ENCODE assay signal across 13 cellular contexts in the genomic region with DNA sequence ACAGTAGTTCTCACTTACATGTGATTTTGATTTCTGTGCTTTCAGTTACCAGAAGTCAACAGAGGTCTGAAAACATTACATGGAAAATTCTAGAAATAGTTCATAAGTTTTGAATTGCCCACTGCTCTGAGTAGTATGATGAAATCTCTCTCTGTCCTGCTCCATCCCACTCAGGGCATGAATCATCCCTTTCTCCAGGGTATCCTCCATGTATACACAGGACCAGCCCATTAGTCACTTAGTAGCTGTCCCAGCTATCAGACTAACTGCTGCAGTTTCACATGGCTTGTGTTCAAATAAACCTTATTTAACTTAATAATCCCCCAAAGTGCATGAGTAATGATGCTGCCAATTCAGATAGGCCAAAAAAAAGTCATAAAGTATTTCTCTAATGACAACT. TPM values are rescaled to one million over a fixed set of nuclear protein-coding genes. Genes with fewer than 3 reads are reported as not detected.
DNase-seq lines count a peak whose midpoint lies in the region; ATAC-seq and TF ChIP-seq lines count a peak whose summit lies in the region.
"Had no signal": no experiment of that assay in that cellular context is flagged by ENCODE, and none has a peak within 500 bp of the region (broad histone marks: within the 10 kb centered on the region; RNA-seq: fewer than 3 reads in every experiment).

No MANE protein-coding gene starts in this region.

- peak; percentile 45 for DNase-seq in AG08395 (ENCODE audit: low spot score)
- peak; percentile 68 for DNase-seq in HS-5 (ENCODE audit: low read depth)
- DNase-seq in cardiac fibroblast (ENCODE audit: low read depth in 2 of 2) = peak; percentile 80 to 93
- peak; percentile 64 for DNase-seq in kidney tubule cell (ENCODE audit: low spot score)
- no peak for DNase-seq in cerebellum (ENCODE audit: low spot score)
- DNase-seq in WTC11 (ENCODE audit: low spot score) = no peak
- DNase-seq: activated CD4-positive, CD25-positive, alpha-beta regulatory T cell treated with anti-CD3 and anti-CD28 coated beads, Interleukin-2, amount 50 U/mL, for 72 hours; CD4-positive, alpha-beta memory T cell; NCI-H2107 had no signal

- H3K4me3 Mint-ChIP-seq in WTC11 = no peak overlapping the region
- H3K4me3 Mint-ChIP-seq: CD4-positive, alpha-beta memory T cell; IgD-negative memory B cell had no signal

- no peak overlapping the region for H3K27ac Mint-ChIP-seq in WTC11
- H3K27ac Mint-ChIP-seq: CD4-positive, alpha-beta memory T cell; IgD-negative memory B cell had no signal

- H3K4me3 ChIP-seq in cardiac fibroblast (replicated peaks in 1 of 2; ENCODE audit: low read depth in 2 of 2, low read length in 2 of 2) = no peak overlapping the region
- H3K4me3 ChIP-seq: tibial artery had no signal

- TF ChIP-seq CTCF in cardiac fibroblast (IDR thresholded peaks at IDR 0.05; ENCODE audit: low read depth, low read length) (no peak), WTC11 (IDR thresholded peaks at IDR 0.05) (no peak)

- POLR2A ChIA-PET in WTC11 (lab: Charles Lee) = no interaction called here

- ATAC-seq in GM21529 (IDR thresholded peaks at IDR 0.05; ENCODE audit: unreplicated experiment) = no peak
- no peak for ATAC-seq in GM19023 (IDR thresholded peaks at IDR 0.05; ENCODE audit: unreplicated experiment)
- ATAC-seq in WTC11 = no peak

- no peaks in the 10 kb centered on the region for H3K9me3 Mint-ChIP-seq in WTC11
- H3K9me3 Mint-ChIP-seq: IgD-negative memory B cell had no signal

- H3K27me3 Mint-ChIP-seq in WTC11 (ENCODE audit: low read depth) = no peaks in the 10 kb centered on the region
- H3K27me3 Mint-ChIP-seq: CD4-positive, alpha-beta memory T cell; IgD-negative memory B cell had no signal

- H3K36me3 Mint-ChIP-seq in WTC11 = no peaks in the 10 kb centered on the region
- H3K36me3 Mint-ChIP-seq: CD4-positive, alpha-beta memory T cell; IgD-negative memory B cell had no signal

- CTCF ChIA-PET in WTC11 (lab: Charles Lee) = no interaction called here

- no peaks in the 10 kb centered on the region for H3K4me1 Mint-ChIP-seq in WTC11
- H3K4me1 Mint-ChIP-seq: CD4-positive, alpha-beta memory T cell had no signal

TF ChIP-seq in WTC11, 78 proteins besides CTCF, POLR2A, EP300 and RAD21:
- no peak for TF ChIP-seq GRHL2 (CRISPR knock-in tag; IDR thresholded peaks at IDR 0.05; ENCODE audit: insufficient replicate concordance, severe bottlenecking)
- TF ChIP-seq ZNF219 (CRISPR knock-in tag; IDR thresholded peaks at IDR 0.05; ENCODE audit: borderline replicate concordance) = no peak
- TF ChIP-seq, protein P1, sequence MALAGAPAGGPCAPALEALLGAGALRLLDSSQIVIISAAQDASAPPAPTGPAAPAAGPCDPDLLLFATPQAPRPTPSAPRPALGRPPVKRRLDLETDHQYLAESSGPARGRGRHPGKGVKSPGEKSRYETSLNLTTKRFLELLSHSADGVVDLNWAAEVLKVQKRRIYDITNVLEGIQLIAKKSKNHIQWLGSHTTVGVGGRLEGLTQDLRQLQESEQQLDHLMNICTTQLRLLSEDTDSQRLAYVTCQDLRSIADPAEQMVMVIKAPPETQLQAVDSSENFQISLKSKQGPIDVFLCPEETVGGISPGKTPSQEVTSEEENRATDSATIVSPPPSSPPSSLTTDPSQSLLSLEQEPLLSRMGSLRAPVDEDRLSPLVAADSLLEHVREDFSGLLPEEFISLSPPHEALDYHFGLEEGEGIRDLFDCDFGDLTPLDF (CRISPR knock-in tag; IDR thresholded peaks at IDR 0.05) = no peak
- TF ChIP-seq KAT7 (CRISPR knock-in tag; IDR thresholded peaks at IDR 0.05; ENCODE audit: borderline replicate concordance) = no peak
- TF ChIP-seq, protein P2, sequence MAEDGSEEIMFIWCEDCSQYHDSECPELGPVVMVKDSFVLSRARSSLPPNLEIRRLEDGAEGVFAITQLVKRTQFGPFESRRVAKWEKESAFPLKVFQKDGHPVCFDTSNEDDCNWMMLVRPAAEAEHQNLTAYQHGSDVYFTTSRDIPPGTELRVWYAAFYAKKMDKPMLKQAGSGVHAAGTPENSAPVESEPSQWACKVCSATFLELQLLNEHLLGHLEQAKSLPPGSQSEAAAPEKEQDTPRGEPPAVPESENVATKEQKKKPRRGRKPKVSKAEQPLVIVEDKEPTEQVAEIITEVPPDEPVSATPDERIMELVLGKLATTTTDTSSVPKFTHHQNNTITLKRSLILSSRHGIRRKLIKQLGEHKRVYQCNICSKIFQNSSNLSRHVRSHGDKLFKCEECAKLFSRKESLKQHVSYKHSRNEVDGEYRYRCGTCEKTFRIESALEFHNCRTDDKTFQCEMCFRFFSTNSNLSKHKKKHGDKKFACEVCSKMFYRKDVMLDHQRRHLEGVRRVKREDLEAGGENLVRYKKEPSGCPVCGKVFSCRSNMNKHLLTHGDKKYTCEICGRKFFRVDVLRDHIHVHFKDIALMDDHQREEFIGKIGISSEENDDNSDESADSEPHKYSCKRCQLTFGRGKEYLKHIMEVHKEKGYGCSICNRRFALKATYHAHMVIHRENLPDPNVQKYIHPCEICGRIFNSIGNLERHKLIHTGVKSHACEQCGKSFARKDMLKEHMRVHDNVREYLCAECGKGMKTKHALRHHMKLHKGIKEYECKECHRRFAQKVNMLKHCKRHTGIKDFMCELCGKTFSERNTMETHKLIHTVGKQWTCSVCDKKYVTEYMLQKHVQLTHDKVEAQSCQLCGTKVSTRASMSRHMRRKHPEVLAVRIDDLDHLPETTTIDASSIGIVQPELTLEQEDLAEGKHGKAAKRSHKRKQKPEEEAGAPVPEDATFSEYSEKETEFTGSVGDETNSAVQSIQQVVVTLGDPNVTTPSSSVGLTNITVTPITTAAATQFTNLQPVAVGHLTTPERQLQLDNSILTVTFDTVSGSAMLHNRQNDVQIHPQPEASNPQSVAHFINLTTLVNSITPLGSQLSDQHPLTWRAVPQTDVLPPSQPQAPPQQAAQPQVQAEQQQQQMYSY (CRISPR knock-in tag; IDR thresholded peaks at IDR 0.05) = no peak
- no peak for TF ChIP-seq NFATC4 (CRISPR knock-in tag; IDR thresholded peaks at IDR 0.05)
- TF ChIP-seq, protein P3, sequence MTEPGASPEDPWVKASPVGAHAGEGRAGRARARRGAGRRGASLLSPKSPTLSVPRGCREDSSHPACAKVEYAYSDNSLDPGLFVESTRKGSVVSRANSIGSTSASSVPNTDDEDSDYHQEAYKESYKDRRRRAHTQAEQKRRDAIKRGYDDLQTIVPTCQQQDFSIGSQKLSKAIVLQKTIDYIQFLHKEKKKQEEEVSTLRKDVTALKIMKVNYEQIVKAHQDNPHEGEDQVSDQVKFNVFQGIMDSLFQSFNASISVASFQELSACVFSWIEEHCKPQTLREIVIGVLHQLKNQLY (CRISPR knock-in tag; IDR thresholded peaks at IDR 0.05) = no peak
- TF ChIP-seq, protein P4, sequence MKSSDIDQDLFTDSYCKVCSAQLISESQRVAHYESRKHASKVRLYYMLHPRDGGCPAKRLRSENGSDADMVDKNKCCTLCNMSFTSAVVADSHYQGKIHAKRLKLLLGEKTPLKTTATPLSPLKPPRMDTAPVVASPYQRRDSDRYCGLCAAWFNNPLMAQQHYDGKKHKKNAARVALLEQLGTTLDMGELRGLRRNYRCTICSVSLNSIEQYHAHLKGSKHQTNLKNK (CRISPR knock-in tag; IDR thresholded peaks at IDR 0.05) = no peak
- TF ChIP-seq ZNF671 (CRISPR knock-in tag; IDR thresholded peaks at IDR 0.05) = no peak
- TF ChIP-seq, protein P5, sequence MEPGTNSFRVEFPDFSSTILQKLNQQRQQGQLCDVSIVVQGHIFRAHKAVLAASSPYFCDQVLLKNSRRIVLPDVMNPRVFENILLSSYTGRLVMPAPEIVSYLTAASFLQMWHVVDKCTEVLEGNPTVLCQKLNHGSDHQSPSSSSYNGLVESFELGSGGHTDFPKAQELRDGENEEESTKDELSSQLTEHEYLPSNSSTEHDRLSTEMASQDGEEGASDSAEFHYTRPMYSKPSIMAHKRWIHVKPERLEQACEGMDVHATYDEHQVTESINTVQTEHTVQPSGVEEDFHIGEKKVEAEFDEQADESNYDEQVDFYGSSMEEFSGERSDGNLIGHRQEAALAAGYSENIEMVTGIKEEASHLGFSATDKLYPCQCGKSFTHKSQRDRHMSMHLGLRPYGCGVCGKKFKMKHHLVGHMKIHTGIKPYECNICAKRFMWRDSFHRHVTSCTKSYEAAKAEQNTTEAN (CRISPR knock-in tag; IDR thresholded peaks at IDR 0.05) = no peak
- no peak for TF ChIP-seq ZNF396 (CRISPR knock-in tag; IDR thresholded peaks at IDR 0.05; ENCODE audit: borderline replicate concordance)
- no peak for TF ChIP-seq GTF2I (CRISPR knock-in tag; conservative IDR thresholded peaks at IDR 0.05)
- no peak for TF ChIP-seq SMAD3 (CRISPR knock-in tag; IDR thresholded peaks at IDR 0.05; ENCODE audit: borderline replicate concordance)
- no peak for TF ChIP-seq ELF4 (CRISPR knock-in tag; IDR thresholded peaks at IDR 0.05; ENCODE audit: low read depth)
- no peak for TF ChIP-seq ETV6 (CRISPR knock-in tag; IDR thresholded peaks at IDR 0.05)
- no peak for TF ChIP-seq ZNF416 (CRISPR knock-in tag; IDR thresholded peaks at IDR 0.05)
- TF ChIP-seq, protein P6, sequence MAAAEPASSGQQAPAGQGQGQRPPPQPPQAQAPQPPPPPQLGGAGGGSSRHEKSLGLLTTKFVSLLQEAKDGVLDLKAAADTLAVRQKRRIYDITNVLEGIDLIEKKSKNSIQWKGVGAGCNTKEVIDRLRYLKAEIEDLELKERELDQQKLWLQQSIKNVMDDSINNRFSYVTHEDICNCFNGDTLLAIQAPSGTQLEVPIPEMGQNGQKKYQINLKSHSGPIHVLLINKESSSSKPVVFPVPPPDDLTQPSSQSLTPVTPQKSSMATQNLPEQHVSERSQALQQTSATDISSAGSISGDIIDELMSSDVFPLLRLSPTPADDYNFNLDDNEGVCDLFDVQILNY (CRISPR knock-in tag; IDR thresholded peaks at IDR 0.05) = no peak
- TF ChIP-seq TCF7 (CRISPR knock-in tag; IDR thresholded peaks at IDR 0.05; ENCODE audit: low read depth) = no peak

RNA-seq across cellular contexts. Expression of a gene that starts 38.6 kb away (rescaled TPM):
- total RNA-seq in cerebellum (57.7 TPM), WTC11 (2021) (0.32 to 0.74 TPM (median 0.41 TPM) in 3 replicates)
- total RNA-seq: CD4-positive, alpha-beta memory T cell had no signal

Comparison
In these comparisons a context has a peak if more than half of its experiments do, and no peak if none do; other contexts are left out.
1. DNase-seq: peak in AG08395 (single experiment), HS-5 (single experiment), cardiac fibroblast (2 of 2) and kidney tubule cell (single experiment); none in cerebellum (single experiment) and WTC11 (single experiment).
2. RNA of a gene that starts 38.6 kb away (total RNA-seq): 57.7 TPM in cerebellum (single experiment); 0.32 to 0.74 TPM in WTC11; every median in the first group is over 10 times any median in the second.